Comparison of ENCODE assay signal across 1 cellular context in the genomic region with DNA sequence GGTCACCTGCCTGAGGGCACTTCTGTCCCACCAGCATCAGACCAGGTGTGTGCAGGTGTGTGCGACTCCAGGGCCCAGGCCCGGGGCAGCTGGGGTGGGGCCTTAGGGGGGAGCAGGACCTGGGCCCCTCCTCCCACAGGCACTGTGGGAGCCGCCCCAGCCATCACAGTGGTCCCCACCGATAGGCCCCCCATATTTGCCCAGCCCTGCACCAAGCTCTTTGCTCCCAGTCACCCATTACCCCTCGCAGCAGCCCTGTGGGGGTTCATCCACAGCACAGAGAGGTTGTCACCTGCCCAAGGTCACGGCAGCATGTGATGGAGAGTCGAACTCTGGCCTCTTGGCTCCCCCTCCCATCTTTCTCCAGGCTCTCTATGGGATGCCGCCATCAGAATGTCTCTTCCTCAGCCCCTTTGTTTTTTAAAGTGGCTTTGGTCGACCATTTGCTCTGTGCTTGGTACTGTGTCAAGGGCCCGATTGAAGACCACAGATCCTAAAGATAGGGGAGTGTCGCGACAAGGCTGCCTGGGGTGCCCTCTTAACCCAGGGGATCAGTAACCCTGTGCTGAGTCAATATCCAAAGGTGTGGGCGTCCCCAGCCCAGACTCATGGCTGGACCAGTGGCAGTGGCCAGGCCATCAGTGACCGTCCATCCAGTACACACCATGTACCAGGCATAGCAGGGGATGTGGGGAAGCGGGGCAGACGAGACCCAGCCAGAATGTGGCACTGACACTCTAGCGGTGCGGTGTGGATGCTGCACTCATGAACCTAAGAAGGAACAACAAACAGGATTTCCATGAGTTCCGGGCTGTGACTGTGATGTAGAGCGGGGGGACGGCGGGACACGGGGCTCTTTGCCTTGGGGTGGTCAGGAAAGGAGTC.
TF ChIP-seq lines count a peak whose summit lies in the region.

No MANE protein-coding gene starts in this region.

TF ChIP-seq in GM23338, 12 proteins besides CTCF, POLR2A, EP300 and RAD21:
- no peak for TF ChIP-seq POLR2AphosphoS5 (IDR thresholded peaks at IDR 0.05; ENCODE audit: low read depth)
- no peak for TF ChIP-seq ZNF331 (CRISPR knock-in tag; IDR thresholded peaks at IDR 0.05; ENCODE audit: low read depth)
- TF ChIP-seq JUNB (IDR thresholded peaks at IDR 0.05; ENCODE audit: unreplicated experiment): no peak
- TF ChIP-seq NANOG (IDR thresholded peaks at IDR 0.05; ENCODE audit: borderline replicate concordance): no peak
- TF ChIP-seq STAT1 (IDR thresholded peaks at IDR 0.05; ENCODE audit: unreplicated experiment): no peak
- no peak for TF ChIP-seq EZH2phosphoT487 (IDR thresholded peaks at IDR 0.05; ENCODE audit: unreplicated experiment)
- no peak for TF ChIP-seq ZNF462 (CRISPR knock-in tag; IDR thresholded peaks at IDR 0.05)
- TF ChIP-seq ZNF114 (CRISPR knock-in tag; IDR thresholded peaks at IDR 0.05): no peak
- no peak for TF ChIP-seq CREB1 (CRISPR knock-in tag; IDR thresholded peaks at IDR 0.05; ENCODE audit: low read depth)
- TF ChIP-seq ETS1 (IDR thresholded peaks at IDR 0.05): no peak
- no peak for TF ChIP-seq REST (IDR thresholded peaks at IDR 0.05; ENCODE audit: unreplicated experiment)
- no peak for TF ChIP-seq EZH2 (IDR thresholded peaks at IDR 0.05; ENCODE audit: low read depth, unreplicated experiment)
